In genomic region chr9:8241201-8241600, GRCh38 we compare ENCODE assay signal across 22 cellular contexts.
"Had no signal": no experiment of that assay in that cellular context is flagged by ENCODE, and none has a peak within 500 bp of the region (broad histone marks: within the 10 kb centered on the region; RNA-seq: fewer than 3 reads in every experiment).

No MANE protein-coding gene starts in this region.

- H3K27me3 Mint-ChIP-seq: activated CD4-positive, alpha-beta memory T cell treated with anti-CD3 and anti-CD28 coated beads, Interleukin-2, amount 10 ng/mL, durations not matched to agents 7 days and 5 days; activated CD4-positive, alpha-beta T cell treated with anti-CD3 and anti-CD28 coated beads, Interleukin-2, amount 10 ng/mL, durations not matched to agents 7 days and 5 days; activated naive CD4-positive, alpha-beta T cell treated with anti-CD3 and anti-CD28 coated beads, Interleukin-2, amount 10 ng/mL, durations not matched to agents 7 days and 5 days; activated T-cell treated with anti-CD3 and anti-CD28 coated beads, Interleukin-2, amount 50 U/mL, for 24 hours had no signal

- H3K4me1 Mint-ChIP-seq: activated CD4-positive, alpha-beta memory T cell treated with anti-CD3 and anti-CD28 coated beads, Interleukin-2, amount 10 ng/mL, durations not matched to agents 7 days and 5 days; activated CD4-positive, alpha-beta T cell treated with anti-CD3 and anti-CD28 coated beads, Interleukin-2, amount 10 ng/mL, durations not matched to agents 7 days and 5 days; activated naive CD4-positive, alpha-beta T cell treated with anti-CD3 and anti-CD28 coated beads, Interleukin-2, amount 10 ng/mL, durations not matched to agents 7 days and 5 days; T-helper 17 cell had no signal

- H3K27me3 ChIP-seq: spleen, tibial nerve had no signal

- H3K27ac ChIP-seq: esophagus squamous epithelium, left ventricle myocardium inferior, parathyroid adenoma, psoas muscle, spleen, tibial nerve had no signal

- DNase-seq: activated CD4-positive, alpha-beta memory T cell treated with anti-CD3 and anti-CD28 coated beads, Interleukin-2, amount 10 ng/mL, durations not matched to agents 7 days and 5 days; activated CD4-positive, alpha-beta T cell treated with anti-CD3 and anti-CD28 coated beads for 1 hour; activated CD4-positive, alpha-beta T cell treated with anti-CD3 and anti-CD28 coated beads, Interleukin-2, amount 10 ng/mL, durations not matched to agents 7 days and 5 days; activated CD8-positive, alpha-beta memory T cell treated with anti-CD3 and anti-CD28 coated beads, Interleukin-2, amount 50 U/mL, for 48 hours; activated gamma-delta T cell; activated naive CD4-positive, alpha-beta T cell treated with anti-CD3 and anti-CD28 coated beads, Interleukin-2, amount 10 ng/mL, durations not matched to agents 7 days and 5 days; activated T-cell treated with anti-CD3 and anti-CD28 coated beads, Interleukin-2, amount 50 U/mL, for 24 hours; amygdala; caudate nucleus; esophagus squamous epithelium; left ventricle myocardium inferior; occipital lobe; psoas muscle; right cardiac atrium; spleen; stimulated activated naive CD4-positive, alpha-beta T cell treated with Interleukin-2 at 50 U/mL for 16 hours; T-helper 17 cell; T1000 had no signal

- H3K4me3 Mint-ChIP-seq: activated CD4-positive, alpha-beta memory T cell treated with anti-CD3 and anti-CD28 coated beads, Interleukin-2, amount 10 ng/mL, durations not matched to agents 7 days and 5 days; activated CD4-positive, alpha-beta T cell treated with anti-CD3 and anti-CD28 coated beads, Interleukin-2, amount 10 ng/mL, durations not matched to agents 7 days and 5 days; activated naive CD4-positive, alpha-beta T cell treated with anti-CD3 and anti-CD28 coated beads, Interleukin-2, amount 10 ng/mL, durations not matched to agents 7 days and 5 days; activated T-cell treated with anti-CD3 and anti-CD28 coated beads, Interleukin-2, amount 50 U/mL, for 24 hours; nephron; T-helper 17 cell had no signal

- H3K79me2 ChIP-seq: parathyroid adenoma had no signal

- H3K9me3 ChIP-seq: esophagus squamous epithelium, left ventricle myocardium inferior, psoas muscle, spleen, tibial nerve had no signal

- H3K4me3 ChIP-seq: esophagus squamous epithelium, left ventricle myocardium inferior, lung, psoas muscle, spleen, tibial nerve had no signal

- H3K9ac ChIP-seq: parathyroid adenoma had no signal

- H2AFZ ChIP-seq: parathyroid adenoma had no signal

- H3K4me1 ChIP-seq: left ventricle myocardium inferior, parathyroid adenoma, psoas muscle, spleen, tibial nerve had no signal

- H3K36me3 ChIP-seq: esophagus squamous epithelium, left ventricle myocardium inferior, spleen, tibial nerve had no signal

- H3K9me3 Mint-ChIP-seq: activated CD4-positive, alpha-beta memory T cell treated with anti-CD3 and anti-CD28 coated beads, Interleukin-2, amount 10 ng/mL, durations not matched to agents 7 days and 5 days; activated CD4-positive, alpha-beta T cell treated with anti-CD3 and anti-CD28 coated beads, Interleukin-2, amount 10 ng/mL, durations not matched to agents 7 days and 5 days; activated naive CD4-positive, alpha-beta T cell treated with anti-CD3 and anti-CD28 coated beads, Interleukin-2, amount 10 ng/mL, durations not matched to agents 7 days and 5 days; activated T-cell treated with anti-CD3 and anti-CD28 coated beads, Interleukin-2, amount 50 U/mL, for 24 hours; nephron had no signal

- H3K27ac Mint-ChIP-seq: activated CD4-positive, alpha-beta memory T cell treated with anti-CD3 and anti-CD28 coated beads, Interleukin-2, amount 10 ng/mL, durations not matched to agents 7 days and 5 days; activated CD4-positive, alpha-beta T cell treated with anti-CD3 and anti-CD28 coated beads, Interleukin-2, amount 10 ng/mL, durations not matched to agents 7 days and 5 days; activated naive CD4-positive, alpha-beta T cell treated with anti-CD3 and anti-CD28 coated beads, Interleukin-2, amount 10 ng/mL, durations not matched to agents 7 days and 5 days; activated T-cell treated with anti-CD3 and anti-CD28 coated beads, Interleukin-2, amount 50 U/mL, for 24 hours; T-helper 17 cell had no signal

- H3K36me3 Mint-ChIP-seq: activated naive CD4-positive, alpha-beta T cell treated with anti-CD3 and anti-CD28 coated beads, Interleukin-2, amount 10 ng/mL, durations not matched to agents 7 days and 5 days had no signal
